ENCODE assay signal across 30 cellular contexts in genomic region chr14:103201801-103202200, GRCh38.
"Had no signal": no experiment of that assay in that cellular context is flagged by ENCODE, and none has a peak within 500 bp of the region (broad histone marks: within the 10 kb centered on the region; RNA-seq: fewer than 3 reads in every experiment).

No MANE protein-coding gene starts in this region.

- H3K36me3 ChIP-seq: SJCRH30, WERI-Rb-1 had no signal

- H3K27me3 ChIP-seq: body of pancreas, SJCRH30 had no signal

- H3K4me3 Mint-ChIP-seq: activated CD4-positive, alpha-beta memory T cell treated with anti-CD3 and anti-CD28 coated beads, Interleukin-2, amount 10 ng/mL, durations not matched to agents 7 days and 5 days; activated CD8-positive, alpha-beta memory T cell treated with anti-CD3 and anti-CD28 coated beads, Interleukin-2, amount 10 ng/mL, durations not matched to agents 7 days and 5 days; activated naive CD4-positive, alpha-beta T cell treated with anti-CD3 and anti-CD28 coated beads, Interleukin-2, amount 50 U/mL, for 24 hours; activated naive CD8-positive, alpha-beta T cell treated with anti-CD3 and anti-CD28 coated beads, Interleukin-2, amount 10 ng/mL, durations not matched to agents 7 days and 5 days had no signal

- DNase-seq: activated CD4-positive, alpha-beta memory T cell treated with anti-CD3 and anti-CD28 coated beads, Interleukin-2, amount 10 ng/mL, durations not matched to agents 7 days and 5 days; activated CD4-positive, alpha-beta T cell treated with anti-CD3 and anti-CD28 coated beads for 1 hour; activated CD4-positive, alpha-beta T cell treated with anti-CD3 and anti-CD28 coated beads for 48 hours; activated CD4-positive, CD25-positive, alpha-beta regulatory T cell; activated CD8-positive, alpha-beta memory T cell treated with anti-CD3 and anti-CD28 coated beads for 24 hours; activated CD8-positive, alpha-beta memory T cell treated with anti-CD3 and anti-CD28 coated beads, Interleukin-2, amount 10 ng/mL, durations not matched to agents 7 days and 5 days; activated CD8-positive, alpha-beta memory T cell treated with anti-CD3 and anti-CD28 coated beads, Interleukin-2, amount 50 U/mL, for 48 hours; activated effector memory CD4-positive, alpha-beta T cell treated with Interleukin-2 at 50 U/mL for 16 hours; activated naive CD8-positive, alpha-beta T cell treated with anti-CD3 and anti-CD28 coated beads, Interleukin-2, amount 10 ng/mL, durations not matched to agents 7 days and 5 days; activated T-cell treated with anti-CD3 and anti-CD28 coated beads, Interleukin-2, amount 50 U/mL, for 48 hours; amygdala; body of pancreas; caudate nucleus; Kasumi-1; MM.1S; MV-4-11; NCI-H1092; NCI-H1436 treated with DMSO at 0.1 percent for 48 hours; NCI-H1694 treated with DMSO at 0.1 percent for 48 hours; NCI-H2029; NCI-H345; NCI-H524 treated with DMSO at 0.1 percent for 48 hours; SHP77; SJCRH30; T1000; WERI-Rb-1 had no signal

- H3K36me3 Mint-ChIP-seq: activated CD8-positive, alpha-beta memory T cell treated with anti-CD3 and anti-CD28 coated beads, Interleukin-2, amount 10 ng/mL, durations not matched to agents 7 days and 5 days; activated naive CD8-positive, alpha-beta T cell treated with anti-CD3 and anti-CD28 coated beads, Interleukin-2, amount 10 ng/mL, durations not matched to agents 7 days and 5 days had no signal

- ATAC-seq: activated CD8-positive, alpha-beta memory T cell treated with anti-CD3 and anti-CD28 coated beads, Interleukin-2, amount 10 ng/mL, durations not matched to agents 7 days and 5 days; body of pancreas; Panc1 had no signal

- H3K27ac Mint-ChIP-seq: activated CD4-positive, alpha-beta memory T cell treated with anti-CD3 and anti-CD28 coated beads, Interleukin-2, amount 10 ng/mL, durations not matched to agents 7 days and 5 days; activated CD8-positive, alpha-beta memory T cell treated with anti-CD3 and anti-CD28 coated beads, Interleukin-2, amount 10 ng/mL, durations not matched to agents 7 days and 5 days; activated naive CD4-positive, alpha-beta T cell treated with anti-CD3 and anti-CD28 coated beads, Interleukin-2, amount 50 U/mL, for 24 hours; activated naive CD8-positive, alpha-beta T cell treated with anti-CD3 and anti-CD28 coated beads, Interleukin-2, amount 10 ng/mL, durations not matched to agents 7 days and 5 days had no signal

- H3K4me1 Mint-ChIP-seq: activated CD4-positive, alpha-beta memory T cell treated with anti-CD3 and anti-CD28 coated beads, Interleukin-2, amount 10 ng/mL, durations not matched to agents 7 days and 5 days; activated CD8-positive, alpha-beta memory T cell treated with anti-CD3 and anti-CD28 coated beads, Interleukin-2, amount 10 ng/mL, durations not matched to agents 7 days and 5 days; activated naive CD4-positive, alpha-beta T cell treated with anti-CD3 and anti-CD28 coated beads, Interleukin-2, amount 50 U/mL, for 24 hours; activated naive CD8-positive, alpha-beta T cell treated with anti-CD3 and anti-CD28 coated beads, Interleukin-2, amount 10 ng/mL, durations not matched to agents 7 days and 5 days had no signal

- H3K4me1 ChIP-seq: SJCRH30 had no signal

- H3K4me3 ChIP-seq: body of pancreas, SJCRH30, SK-N-MC had no signal

- FAIRE-seq: astrocyte had no signal

- H3K27ac ChIP-seq: body of pancreas, SJCRH30, SK-N-MC, WERI-Rb-1 had no signal
